In genomic region chr12:22248079-22248478, GRCh38 we compare ENCODE assay signal across 24 cellular contexts.
"Had no signal": no experiment of that assay in that cellular context is flagged by ENCODE, and none has a peak within 500 bp of the region (broad histone marks: within the 10 kb centered on the region; RNA-seq: fewer than 3 reads in every experiment).

No MANE protein-coding gene starts in this region.

- H3K27me3 ChIP-seq: esophagus muscularis mucosa, pancreas, sigmoid colon, stomach, thyroid gland had no signal

- ATAC-seq: left colon; naive thymus-derived CD8-positive, alpha-beta T cell; pancreas; stimulated activated effector memory CD8-positive, alpha-beta T cell treated with anti-CD3 and anti-CD28 coated beads, Interleukin-12 subunit alpha, Interleukin-12 subunit beta, amount 100 ng/mL, for 72 hours had no signal

- H3K36me3 ChIP-seq: esophagus muscularis mucosa, neutrophil, pancreas, sigmoid colon, stomach, thyroid gland had no signal

- H3K4me1 Mint-ChIP-seq: immature natural killer cell; stimulated activated effector memory CD8-positive, alpha-beta T cell treated with anti-CD3 and anti-CD28 coated beads, Interleukin-12 subunit alpha, Interleukin-12 subunit beta, amount 100 ng/mL, for 72 hours had no signal

- H3K4me3 Mint-ChIP-seq: immature natural killer cell; naive thymus-derived CD8-positive, alpha-beta T cell; stimulated activated effector memory CD8-positive, alpha-beta T cell treated with anti-CD3 and anti-CD28 coated beads, Interleukin-12 subunit alpha, Interleukin-12 subunit beta, amount 100 ng/mL, for 72 hours had no signal

- H3K4me1 ChIP-seq: esophagus muscularis mucosa, pancreas, sigmoid colon, stomach, thyroid gland had no signal

- DNase-seq: dermis blood vessel endothelial cell; effector memory CD4-positive, alpha-beta T cell; foreskin melanocyte; glutamatergic neuron; hypothalamus; immature natural killer cell; islet precursor cell; kidney glomerular epithelial cell; left colon; mammary epithelial cell; naive thymus-derived CD8-positive, alpha-beta T cell; pancreas; retina; sigmoid colon; stimulated activated CD4-positive, alpha-beta T cell treated with anti-CD3 and anti-CD28 coated beads, Interleukin-2, amount 100 ng/mL, for 24 hours; stimulated activated CD4-positive, alpha-beta T cell treated with anti-CD3 and anti-CD28 coated beads, Interleukin-4, amount 100 ng/mL, for 24 hours; stimulated activated naive CD4-positive, alpha-beta T cell treated with Interleukin-2 at 50 U/mL for 16 hours; stomach; thyroid gland; trophoblast cell had no signal

- H3K9me3 Mint-ChIP-seq: immature natural killer cell; naive thymus-derived CD8-positive, alpha-beta T cell; stimulated activated effector memory CD8-positive, alpha-beta T cell treated with anti-CD3 and anti-CD28 coated beads, Interleukin-12 subunit alpha, Interleukin-12 subunit beta, amount 100 ng/mL, for 72 hours had no signal

- H3K9me3 ChIP-seq: esophagus muscularis mucosa, neutrophil, pancreas, sigmoid colon, stomach, thyroid gland had no signal

- H3K27ac ChIP-seq: coronary artery, esophagus muscularis mucosa, neutrophil, pancreas, sigmoid colon, stomach, thyroid gland had no signal

- H3K27ac Mint-ChIP-seq: immature natural killer cell; naive thymus-derived CD8-positive, alpha-beta T cell; stimulated activated effector memory CD8-positive, alpha-beta T cell treated with anti-CD3 and anti-CD28 coated beads, Interleukin-12 subunit alpha, Interleukin-12 subunit beta, amount 100 ng/mL, for 72 hours had no signal

- H3K4me3 ChIP-seq: coronary artery, esophagus muscularis mucosa, pancreas, sigmoid colon, stomach, thyroid gland had no signal

- H3K36me3 Mint-ChIP-seq: immature natural killer cell; stimulated activated effector memory CD8-positive, alpha-beta T cell treated with anti-CD3 and anti-CD28 coated beads, Interleukin-12 subunit alpha, Interleukin-12 subunit beta, amount 100 ng/mL, for 72 hours had no signal
